16 cellular contexts compared by ENCODE assay signal in the genomic region with DNA sequence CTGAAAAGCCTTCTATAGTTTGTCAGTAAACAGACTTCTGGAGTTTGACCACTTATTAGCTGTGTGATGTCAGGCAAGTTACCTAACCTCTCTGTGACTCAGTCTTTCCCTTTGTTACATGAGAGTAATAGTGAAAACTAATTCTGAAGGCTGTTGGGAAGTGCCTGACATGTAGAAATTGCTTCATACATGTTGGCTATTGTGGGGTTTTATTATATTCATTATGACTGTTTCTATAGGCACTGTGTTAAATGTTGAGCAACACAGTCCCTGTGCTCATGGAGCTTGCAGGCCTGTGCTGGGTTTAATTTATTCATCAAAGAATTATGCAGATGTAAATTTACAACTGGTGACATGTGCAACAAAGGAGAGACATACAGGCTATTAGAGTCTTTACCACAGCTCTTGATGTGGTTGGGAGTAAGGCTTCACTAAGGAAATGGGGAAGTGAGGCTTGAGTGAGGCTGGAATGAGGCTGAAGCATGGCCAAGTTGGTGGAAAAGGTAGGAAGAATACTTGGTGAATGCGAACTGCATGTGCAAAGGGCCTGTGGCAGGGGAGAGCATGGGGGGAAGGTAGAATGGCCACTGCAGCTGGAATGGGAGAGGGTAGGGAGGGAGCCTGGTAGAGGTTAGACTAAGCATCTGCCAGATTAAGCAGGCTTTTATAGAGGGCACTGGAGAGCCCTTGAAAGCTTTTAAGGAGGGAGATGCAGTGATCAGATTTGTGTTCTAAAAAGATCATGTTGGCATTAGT.
DNase-seq lines count a peak whose midpoint lies in the region; ATAC-seq, FAIRE-seq and TF ChIP-seq lines count a peak whose summit lies in the region.
"Had no signal": no experiment of that assay in that cellular context is flagged by ENCODE, and none has a peak within 500 bp of the region (broad histone marks: within the 10 kb centered on the region; RNA-seq: fewer than 3 reads in every experiment).

No MANE protein-coding gene starts in this region.

- no peak for DNase-seq in A549 (ENCODE audit: low read depth in 1 of 2, low spot score in 1 of 2)
- DNase-seq in DND-41: no peak
- peak; percentile 57 for DNase-seq in RPMI7951 (ENCODE audit: low read depth)
- peak; percentile 67 for DNase-seq in choroid plexus epithelial cell (ENCODE audit: low read depth)
- DNase-seq in AG20443 (ENCODE audit: low spot score): no peak
- DNase-seq in NCI-H69 (lab: John Stamatoyannopoulos, UW): no peak
- no peak for DNase-seq in islet precursor cell
- no peak for DNase-seq in DMS53 treated with DMSO at 0.1 percent for 48 hours (lab: John Stamatoyannopoulos, UW; ENCODE audit: unreplicated experiment)
- DNase-seq: activated CD4-positive, alpha-beta T cell treated with anti-CD3 and anti-CD28 coated beads, Interleukin-2, amount 50 U/mL, for 48 hours; body of pancreas; COR-L47; NCI-H510A treated with DMSO at 0.1 percent for 48 hours; sigmoid colon; SK-N-SH; upper lobe of right lung had no signal

- TF ChIP-seq CTCF in A549 (IDR thresholded peaks at IDR 0.05): no peak
- TF ChIP-seq CTCF in DND-41 (IDR thresholded peaks at IDR 0.05; ENCODE audit: borderline replicate concordance, extremely low read depth, low read length, poor library complexity, severe bottlenecking): no peak
- no peak for TF ChIP-seq CTCF in choroid plexus epithelial cell (conservative IDR thresholded peaks at IDR 0.05; ENCODE audit: low read depth, low read length)

- no peaks in the 10 kb centered on the region for H3K79me2 ChIP-seq in DND-41 (ENCODE audit: insufficient read depth, low read length)

- H3K9ac ChIP-seq in DND-41 (ENCODE audit: low read depth, low read length): no peak overlapping the region
- H3K9ac ChIP-seq: SK-N-SH had no signal

- H3K4me1 ChIP-seq in A549 (peaks cover 77% of the 10 kb centered on the region), DND-41 (ENCODE audit: insufficient read depth, low read length) (peaks cover 7% of the 10 kb centered on the region; the same call in 1 of the 2 replicates)
- H3K4me1 ChIP-seq: body of pancreas, sigmoid colon, upper lobe of right lung had no signal

- ATAC-seq in A549 (no peak), DND-41 (ENCODE audit: insufficient read depth, low read depth) (peak; percentile 44; the same call in 1 of the 3 replicates)
- ATAC-seq: body of pancreas had no signal

- H3K9me3 ChIP-seq in A549: no peaks in the 10 kb centered on the region
- no peaks in the 10 kb centered on the region for H3K9me3 ChIP-seq in DND-41 (ENCODE audit: insufficient read depth, low read length, severe bottlenecking)
- H3K9me3 ChIP-seq: body of pancreas, sigmoid colon, SK-N-SH, upper lobe of right lung had no signal

- no peaks in the 10 kb centered on the region for H3K36me3 ChIP-seq in DND-41 (ENCODE audit: insufficient read depth, low read length)
- H3K36me3 ChIP-seq: sigmoid colon, upper lobe of right lung had no signal

- CTCF ChIA-PET in A549 (lab: Yijun Ruan, JAX): interaction anchor here (1.1 to 4.9 kb wide), 6 partner anchors 13 to 277 kb away, joined by 3 to 29 read pairs (median 5); no protein-coding TSS in a partner anchor

- H3K4me3 ChIP-seq in A549 (no peak overlapping the region), DND-41 (ENCODE audit: low read depth in 1 of 2, low read length in 2 of 2) (no peak overlapping the region), choroid plexus epithelial cell (ENCODE audit: low read depth, low read length) (no peak overlapping the region)
- H3K4me3 ChIP-seq: body of pancreas, sigmoid colon, upper lobe of right lung had no signal

- peaks cover 6% of the 10 kb centered on the region for H3K27me3 ChIP-seq in DND-41 (ENCODE audit: insufficient read depth, low read length, poor library complexity)
- H3K27me3 ChIP-seq: body of pancreas had no signal

- POLR2A ChIA-PET in A549 (lab: Yijun Ruan, JAX): interaction anchor here (0.9 to 1.5 kb wide), 2 partner anchors 9 to 236 kb away, joined by 3 read pairs; no protein-coding TSS in a partner anchor

- no peak for TF ChIP-seq RAD21 in A549 (conservative IDR thresholded peaks at IDR 0.05 in 1 of 2, IDR thresholded peaks at IDR 0.05 in 1 of 2)

- 79% methylated on average over 1 of the region's 1 CpG for WGBS in A549 (ENCODE audit: missing lambda C conversion rate)

- H3K4me2 ChIP-seq in A549: peak overlapping the region; percentile 65
- H3K4me2 ChIP-seq in DND-41 (ENCODE audit: insufficient read depth, low read length): no peak overlapping the region

- peak overlapping the region; percentile 48 to 82; a peak in 3 of 6 replicates for H3K27ac ChIP-seq in A549
- no peak overlapping the region for H3K27ac ChIP-seq in DND-41 (ENCODE audit: low read length)
- H3K27ac ChIP-seq: body of pancreas, sigmoid colon, upper lobe of right lung had no signal

- no peak for TF ChIP-seq POLR2A in A549 (IDR thresholded peaks at IDR 0.05; ENCODE audit: low read length)

- no peak overlapping the region for H2AFZ ChIP-seq in DND-41 (ENCODE audit: low read depth, low read length)

- peak; percentile 18 for FAIRE-seq in A549 (lab: Jason Lieb, UNC)
- FAIRE-seq: endothelial cell of umbilical vein had no signal

- no peaks in the 10 kb centered on the region for H4K20me1 ChIP-seq in DND-41 (ENCODE audit: insufficient read depth, low read length)

- TF ChIP-seq EP300 in A549 (IDR thresholded peaks at IDR 0.05): no peak

TF ChIP-seq in A549, 52 proteins besides CTCF, POLR2A, EP300 and RAD21:
- TF ChIP-seq, protein P1, sequence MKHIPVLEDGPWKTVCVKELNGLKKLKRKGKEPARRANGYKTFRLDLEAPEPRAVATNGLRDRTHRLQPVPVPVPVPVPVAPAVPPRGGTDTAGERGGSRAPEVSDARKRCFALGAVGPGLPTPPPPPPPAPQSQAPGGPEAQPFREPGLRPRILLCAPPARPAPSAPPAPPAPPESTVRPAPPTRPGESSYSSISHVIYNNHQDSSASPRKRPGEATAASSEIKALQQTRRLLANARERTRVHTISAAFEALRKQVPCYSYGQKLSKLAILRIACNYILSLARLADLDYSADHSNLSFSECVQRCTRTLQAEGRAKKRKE (CRISPR knock-in tag; IDR thresholded peaks at IDR 0.05; ENCODE audit: low read depth): no peak
- no peak for TF ChIP-seq MYC (IDR thresholded peaks at IDR 0.05; ENCODE audit: borderline replicate concordance, low read length)
- TF ChIP-seq, protein P2, sequence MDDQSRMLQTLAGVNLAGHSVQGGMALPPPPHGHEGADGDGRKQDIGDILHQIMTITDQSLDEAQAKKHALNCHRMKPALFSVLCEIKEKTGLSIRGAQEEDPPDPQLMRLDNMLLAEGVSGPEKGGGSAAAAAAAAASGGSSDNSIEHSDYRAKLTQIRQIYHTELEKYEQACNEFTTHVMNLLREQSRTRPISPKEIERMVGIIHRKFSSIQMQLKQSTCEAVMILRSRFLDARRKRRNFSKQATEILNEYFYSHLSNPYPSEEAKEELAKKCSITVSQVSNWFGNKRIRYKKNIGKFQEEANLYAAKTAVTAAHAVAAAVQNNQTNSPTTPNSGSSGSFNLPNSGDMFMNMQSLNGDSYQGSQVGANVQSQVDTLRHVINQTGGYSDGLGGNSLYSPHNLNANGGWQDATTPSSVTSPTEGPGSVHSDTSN (IDR thresholded peaks at IDR 0.05): no peak
- TF ChIP-seq JUN (IDR thresholded peaks at IDR 0.05): 0 out of 5 replicates have a peak, but pooled peaks of 1 of the 2 experiments have one; percentile 28
- TF ChIP-seq HOXA7 (CRISPR knock-in tag; IDR thresholded peaks at IDR 0.05): no peak
- TF ChIP-seq FOSL2 (IDR thresholded peaks at IDR 0.05): no peak
- peak; percentile 42; the same call in 1 of the 2 replicates for TF ChIP-seq FOSL2 (CRISPR knock-in tag; IDR thresholded peaks at IDR 0.05)
- peak; percentile 32 for TF ChIP-seq ZFP36 (IDR thresholded peaks at IDR 0.05; ENCODE audit: borderline replicate concordance, partially characterized antibody)
- peak in 1 of 2 experiments; percentile 8; a peak in 1 of 4 replicates for TF ChIP-seq CEBPB (IDR thresholded peaks at IDR 0.05)
- TF ChIP-seq FOXS1 (CRISPR knock-in tag; IDR thresholded peaks at IDR 0.05): no peak

Comparison
In these comparisons a context has a peak if more than half of its experiments do, and no peak if none do; other contexts are left out.
1. DNase-seq: peak in RPMI7951 (single experiment) and choroid plexus epithelial cell (single experiment); none in A549 (0 of 2), DND-41 (single experiment), AG20443 (single experiment), NCI-H69 (single experiment), islet precursor cell (single experiment) and DMS53 treated with DMSO at 0.1 percent for 48 hours (single experiment).